In the genomic region with DNA sequence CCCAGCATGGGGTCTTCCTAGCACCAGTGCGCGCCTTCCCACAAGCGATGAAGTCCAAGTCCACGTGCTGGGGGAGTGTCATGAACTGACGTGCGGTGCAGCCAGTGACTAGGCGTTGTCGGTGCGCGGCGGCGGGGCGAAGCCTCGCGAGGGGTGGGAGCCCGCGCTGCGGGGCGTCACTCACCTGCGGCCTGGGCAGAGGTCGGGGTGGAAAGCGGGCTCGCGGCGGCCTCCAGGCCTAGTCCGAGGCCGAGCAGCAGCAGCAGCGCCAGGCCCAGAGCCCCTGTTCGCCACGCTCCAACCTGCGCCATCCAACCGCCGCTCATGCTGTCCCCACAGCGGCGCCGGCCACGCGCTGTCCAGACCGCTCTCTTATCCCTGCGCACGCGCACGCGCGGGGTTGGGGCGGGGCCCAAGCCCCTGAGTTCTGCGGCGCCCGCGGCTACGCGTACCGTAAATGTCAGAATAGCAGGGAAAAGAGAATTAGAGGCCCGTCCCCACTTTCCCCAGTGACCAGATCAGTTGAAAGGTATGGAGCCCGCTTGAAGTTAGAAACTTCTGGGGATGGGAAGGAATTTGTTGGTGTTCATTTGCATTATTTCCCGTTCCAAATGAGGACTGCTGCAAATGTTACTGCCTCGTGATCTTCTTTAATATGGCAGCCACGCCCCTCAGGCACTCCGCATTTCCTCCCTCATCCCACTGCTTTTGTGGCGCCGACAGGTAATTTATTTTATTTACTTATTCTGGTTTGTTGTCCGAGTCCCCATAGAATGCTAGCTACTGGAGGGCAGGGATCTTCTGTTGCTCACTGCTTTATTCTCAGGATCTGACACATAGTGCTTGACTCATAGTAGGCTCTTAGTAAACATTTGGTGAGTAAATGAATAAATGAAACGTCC, we compare ENCODE assay signal across 8 cellular contexts. TPM values are rescaled to one million over a fixed set of nuclear protein-coding genes. Genes with fewer than 3 reads are reported as not detected.
DNase-seq lines count a peak whose midpoint lies in the region; ATAC-seq and TF ChIP-seq lines count a peak whose summit lies in the region.

A gene (minus strand): TSS at position 394 of the 902 bp plus-strand sequence. CDS start 68 bp downstream, at position 326.

- peak; percentile 68 for ATAC-seq in HG03342 (IDR thresholded peaks at IDR 0.05; ENCODE audit: unreplicated experiment)
- ATAC-seq in left colon: peak; percentile 79

- in situ Hi-C loops in GM18951 (cut with MboI; ENCODE audit: low sequenced_read_pairs, unreplicated experiment): no loop called here

- TF ChIP-seq CTCF in colonic mucosa (IDR thresholded peaks at IDR 0.05): no peak

- H3K9me3 ChIP-seq in colonic mucosa: no peaks in the 10 kb centered on the region

- peak; percentile 87 for TF ChIP-seq POLR2A in GM18951 (IDR thresholded peaks at IDR 0.05; ENCODE audit: extremely low read depth, insufficient read depth, insufficient read length)

- H3K9ac ChIP-seq in colonic mucosa (ENCODE audit: low read depth in 2 of 2, low read length in 2 of 2): peak within 1 kb of the TSS; percentile 77

- DNase-seq in AG08395 (ENCODE audit: low spot score): peak; percentile 97
- peak; percentile 86 for DNase-seq in NCI-H510A (lab: John Stamatoyannopoulos, UW)
- peak; percentile 80 for DNase-seq in activated CD4-positive, alpha-beta T cell treated with anti-CD3 and anti-CD28 coated beads for 4 hours
- DNase-seq in colonic mucosa: peak; percentile 93
- peak; percentile 87 to 95 for DNase-seq in left colon
- peak; percentile 66 to 84 (median 75) for DNase-seq in stimulated activated CD4-positive, alpha-beta T cell treated with anti-CD3 and anti-CD28 coated beads, Interleukin-1b, Interleukin-23, amount 100 ng/mL, for 24 hours (ENCODE audit: low read depth in 4 of 4, low spot score in 1 of 4)

- peaks cover 6% of the 10 kb centered on the region for H3K4me1 ChIP-seq in colonic mucosa

- H3K4me3 ChIP-seq in colonic mucosa: peak within 1 kb of the TSS; percentile 58

- H3K27ac ChIP-seq in colonic mucosa: peak within 1 kb of the TSS; percentile 22

- H3K27me3 ChIP-seq in colonic mucosa: no peaks in the 10 kb centered on the region

- intact Hi-C loops in colonic mucosa (cut with DNase I) (no loop called here), left colon (cut with DNase I, micrococcal nuclease) (no loop called here)

- H3K36me3 ChIP-seq in colonic mucosa: no peaks in the 10 kb centered on the region

RNA-seq across cellular contexts. Expression of the gene that starts here (rescaled TPM):
- total RNA-seq in colonic mucosa (100 to 1,000 TPM in 1 of 2 donors, 10 to 100 TPM in 1; 34.1 to 154 TPM), left colon (10 to 100 TPM; 46.0 to 46.2 TPM)

Comparison
In these comparisons a context has a peak if more than half of its experiments do, and no peak if none do; other contexts are left out.
1. Peak in every context shown above with its lines: DNase-seq, ATAC-seq, H3K4me3 ChIP-seq and H3K27ac ChIP-seq.